In the genomic region with DNA sequence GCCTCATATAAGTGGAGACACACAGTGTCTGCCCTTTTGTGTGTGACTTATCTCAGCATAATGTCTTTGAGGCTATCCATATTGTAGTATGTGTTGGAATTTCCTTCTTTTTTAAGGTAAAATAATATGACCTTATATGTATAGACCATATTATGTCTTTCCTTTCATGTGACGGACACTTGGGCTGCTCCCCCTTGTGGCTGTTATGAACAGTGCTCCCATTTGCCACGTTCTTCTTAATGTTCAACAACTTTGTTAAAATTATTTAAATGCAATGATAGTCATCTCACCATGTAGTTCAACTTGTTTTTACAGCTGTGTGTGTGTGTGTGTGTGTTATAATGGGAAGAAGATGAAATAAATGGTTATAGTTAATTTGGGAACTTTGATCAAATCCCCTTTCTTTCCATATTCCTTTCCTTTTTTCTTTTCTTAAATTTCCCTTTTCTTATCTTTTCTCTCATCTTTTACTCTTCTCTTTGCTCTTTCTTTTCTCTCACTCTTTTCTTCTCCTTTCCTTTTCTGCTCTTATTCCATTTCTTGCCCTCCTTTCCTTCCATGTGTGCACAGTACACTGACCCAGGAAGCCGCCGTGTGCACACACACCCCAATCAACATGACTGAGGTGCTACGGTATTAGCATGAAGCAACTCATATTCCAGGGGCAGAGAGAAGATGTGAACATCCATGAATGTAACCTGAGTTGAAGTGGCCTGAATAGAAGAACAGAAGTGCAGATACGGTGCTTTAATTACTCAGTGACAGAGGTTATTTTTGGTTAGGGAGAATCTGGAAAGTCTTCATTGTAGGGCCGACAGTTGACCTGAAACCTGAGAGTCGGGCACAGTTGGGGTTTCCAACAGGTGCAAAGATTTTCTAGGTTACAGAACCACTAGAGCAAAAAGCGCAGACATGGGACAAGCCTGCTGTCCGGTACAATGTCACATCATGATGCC, we compare ENCODE assay signal across 1 cellular context.
TF ChIP-seq lines count a peak whose summit lies in the region.

No MANE protein-coding gene starts in this region.

TF ChIP-seq in HepG2, 621 proteins besides CTCF, POLR2A, EP300 and RAD21 (continued from another document):
- TF ChIP-seq, protein P1, sequence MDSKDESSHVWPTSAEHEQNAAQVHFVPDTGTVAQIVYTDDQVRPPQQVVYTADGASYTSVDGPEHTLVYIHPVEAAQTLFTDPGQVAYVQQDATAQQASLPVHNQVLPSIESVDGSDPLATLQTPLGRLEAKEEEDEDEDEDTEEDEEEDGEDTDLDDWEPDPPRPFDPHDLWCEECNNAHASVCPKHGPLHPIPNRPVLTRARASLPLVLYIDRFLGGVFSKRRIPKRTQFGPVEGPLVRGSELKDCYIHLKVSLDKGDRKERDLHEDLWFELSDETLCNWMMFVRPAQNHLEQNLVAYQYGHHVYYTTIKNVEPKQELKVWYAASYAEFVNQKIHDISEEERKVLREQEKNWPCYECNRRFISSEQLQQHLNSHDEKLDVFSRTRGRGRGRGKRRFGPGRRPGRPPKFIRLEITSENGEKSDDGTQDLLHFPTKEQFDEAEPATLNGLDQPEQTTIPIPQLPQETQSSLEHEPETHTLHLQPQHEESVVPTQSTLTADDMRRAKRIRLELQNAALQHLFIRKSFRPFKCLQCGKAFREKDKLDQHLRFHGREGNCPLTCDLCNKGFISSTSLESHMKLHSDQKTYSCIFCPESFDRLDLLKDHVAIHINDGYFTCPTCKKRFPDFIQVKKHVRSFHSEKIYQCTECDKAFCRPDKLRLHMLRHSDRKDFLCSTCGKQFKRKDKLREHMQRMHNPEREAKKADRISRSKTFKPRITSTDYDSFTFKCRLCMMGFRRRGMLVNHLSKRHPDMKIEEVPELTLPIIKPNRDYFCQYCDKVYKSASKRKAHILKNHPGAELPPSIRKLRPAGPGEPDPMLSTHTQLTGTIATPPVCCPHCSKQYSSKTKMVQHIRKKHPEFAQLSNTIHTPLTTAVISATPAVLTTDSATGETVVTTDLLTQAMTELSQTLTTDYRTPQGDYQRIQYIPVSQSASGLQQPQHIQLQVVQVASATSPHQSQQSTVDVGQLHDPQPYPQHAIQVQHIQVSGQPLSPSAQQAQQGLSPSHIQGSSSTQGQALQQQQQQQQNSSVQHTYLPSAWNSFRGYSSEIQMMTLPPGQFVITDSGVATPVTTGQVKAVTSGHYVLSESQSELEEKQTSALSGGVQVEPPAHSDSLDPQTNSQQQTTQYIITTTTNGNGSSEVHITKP (CRISPR knock-in tag; IDR thresholded peaks at IDR 0.05; ENCODE audit: low read depth) = no peak
- TF ChIP-seq ZNF367 (CRISPR knock-in tag; IDR thresholded peaks at IDR 0.05; ENCODE audit: borderline replicate concordance) (no peak), SRY (CRISPR knock-in tag; IDR thresholded peaks at IDR 0.05) (no peak), RARG (CRISPR knock-in tag; IDR thresholded peaks at IDR 0.05; ENCODE audit: low read depth) (no peak), ZUFSP (CRISPR knock-in tag; IDR thresholded peaks at IDR 0.05; ENCODE audit: borderline replicate concordance) (no peak), BHLHE40 (IDR thresholded peaks at IDR 0.05; ENCODE audit: low read length) (no peak), HES4 (CRISPR knock-in tag; IDR thresholded peaks at IDR 0.05; ENCODE audit: borderline replicate concordance) (no peak), ZNF552 (CRISPR knock-in tag; IDR thresholded peaks at IDR 0.05; ENCODE audit: borderline replicate concordance) (no peak), ONECUT2 (CRISPR knock-in tag; IDR thresholded peaks at IDR 0.05) (no peak), ZNF512 (CRISPR knock-in tag; IDR thresholded peaks at IDR 0.05) (peak; percentile 69; the same call in 1 of the 2 replicates), ZBTB7A (CRISPR knock-in tag; IDR thresholded peaks at IDR 0.05) (no peak), ZFAT (CRISPR knock-in tag; conservative IDR thresholded peaks at IDR 0.05) (no peak), ZNF879 (CRISPR knock-in tag; IDR thresholded peaks at IDR 0.05) (no peak), ZNF597 (CRISPR knock-in tag; IDR thresholded peaks at IDR 0.05) (no peak), ZFP41 (CRISPR knock-in tag; IDR thresholded peaks at IDR 0.05; ENCODE audit: borderline replicate concordance) (no peak), ZNF275 (CRISPR knock-in tag; IDR thresholded peaks at IDR 0.05; ENCODE audit: borderline replicate concordance) (no peak), TEAD3 (CRISPR knock-in tag; optimal IDR thresholded peaks at IDR 0.05; ENCODE audit: borderline replicate concordance) (peak; percentile 26)
- TF ChIP-seq, protein P2, sequence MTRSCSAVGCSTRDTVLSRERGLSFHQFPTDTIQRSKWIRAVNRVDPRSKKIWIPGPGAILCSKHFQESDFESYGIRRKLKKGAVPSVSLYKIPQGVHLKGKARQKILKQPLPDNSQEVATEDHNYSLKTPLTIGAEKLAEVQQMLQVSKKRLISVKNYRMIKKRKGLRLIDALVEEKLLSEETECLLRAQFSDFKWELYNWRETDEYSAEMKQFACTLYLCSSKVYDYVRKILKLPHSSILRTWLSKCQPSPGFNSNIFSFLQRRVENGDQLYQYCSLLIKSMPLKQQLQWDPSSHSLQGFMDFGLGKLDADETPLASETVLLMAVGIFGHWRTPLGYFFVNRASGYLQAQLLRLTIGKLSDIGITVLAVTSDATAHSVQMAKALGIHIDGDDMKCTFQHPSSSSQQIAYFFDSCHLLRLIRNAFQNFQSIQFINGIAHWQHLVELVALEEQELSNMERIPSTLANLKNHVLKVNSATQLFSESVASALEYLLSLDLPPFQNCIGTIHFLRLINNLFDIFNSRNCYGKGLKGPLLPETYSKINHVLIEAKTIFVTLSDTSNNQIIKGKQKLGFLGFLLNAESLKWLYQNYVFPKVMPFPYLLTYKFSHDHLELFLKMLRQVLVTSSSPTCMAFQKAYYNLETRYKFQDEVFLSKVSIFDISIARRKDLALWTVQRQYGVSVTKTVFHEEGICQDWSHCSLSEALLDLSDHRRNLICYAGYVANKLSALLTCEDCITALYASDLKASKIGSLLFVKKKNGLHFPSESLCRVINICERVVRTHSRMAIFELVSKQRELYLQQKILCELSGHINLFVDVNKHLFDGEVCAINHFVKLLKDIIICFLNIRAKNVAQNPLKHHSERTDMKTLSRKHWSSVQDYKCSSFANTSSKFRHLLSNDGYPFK (CRISPR knock-in tag; IDR thresholded peaks at IDR 0.05; ENCODE audit: borderline replicate concordance) = no peak
